ENCODE assay signal across 9 cellular contexts in genomic region chr3:177427096-177427495, GRCh38.
DNase-seq lines count a peak whose midpoint lies in the region; ATAC-seq, FAIRE-seq and TF ChIP-seq lines count a peak whose summit lies in the region.
"Had no signal": no experiment of that assay in that cellular context is flagged by ENCODE, and none has a peak within 500 bp of the region (broad histone marks: within the 10 kb centered on the region; RNA-seq: fewer than 3 reads in every experiment).

No MANE protein-coding gene starts in this region.

- no peak for TF ChIP-seq EP300 in K562 (IDR thresholded peaks at IDR 0.05; ENCODE audit: low read length)

- H3K9ac ChIP-seq in K562 (ENCODE audit: insufficient read depth in 1 of 2, low read depth in 2 of 2, low read length in 2 of 2) = peak overlapping the region in 1 of 2 experiments; percentile 2; a peak in 1 of 4 replicates

- H4K20me1 ChIP-seq in K562 (replicated peaks; ENCODE audit: control insufficient read depth, insufficient read depth, low read length) = no peaks in the 10 kb centered on the region

- no peaks in the 10 kb centered on the region for H3K9me3 Mint-ChIP-seq in WTC11

- H3K36me3 Mint-ChIP-seq in WTC11 = no peaks in the 10 kb centered on the region

- H3K27ac ChIP-seq in K562 (ENCODE audit: extremely low read depth, low read depth, low read length) = 0 out of 3 replicates have a peak overlapping the region, but pooled peaks have one; percentile 7
- no peak overlapping the region for H3K27ac ChIP-seq in substantia nigra (ENCODE audit: low read depth, low read length, poor library complexity, severe bottlenecking)
- H3K27ac ChIP-seq: cardiac muscle cell had no signal

- H3K27ac Mint-ChIP-seq in WTC11 = no peak overlapping the region

- no peaks in the 10 kb centered on the region for H3K36me3 ChIP-seq in K562 (ENCODE audit: control insufficient read depth, insufficient read depth, low read length)
- H3K36me3 ChIP-seq: cardiac muscle cell had no signal

- no TSS peak for BruUV-seq in K562 (replicated peaks; lab: Mats Ljungman, UMichigan)

- peak; percentile 100 for ATAC-seq in GM18499 (IDR thresholded peaks at IDR 0.05; ENCODE audit: insufficient read depth, unreplicated experiment)
- ATAC-seq in HG02610 (IDR thresholded peaks at IDR 0.05; ENCODE audit: unreplicated experiment) = peak; percentile 99
- peak; percentile 43 for ATAC-seq in K562
- ATAC-seq in WTC11 = no peak

- no peak for FAIRE-seq in K562 (lab: Jason Lieb, UNC)

- in situ Hi-C loops in K562 (cut with MboI) = no loop called here

- no peak for TF ChIP-seq RAD21 in K562 (CRISPR knock-in tag; conservative IDR thresholded peaks at IDR 0.05 in 1 of 2, IDR thresholded peaks at IDR 0.05 in 1 of 2)

- peak overlapping the region; percentile 56 for H2AFZ ChIP-seq in K562 (ENCODE audit: low read depth, low read length)

- H3K4me2 ChIP-seq in K562 (ENCODE audit: insufficient read depth, low read length) = no peak overlapping the region; the same call in 1 of the 2 replicates

- WGBS in K562 (ENCODE audit: insufficient coverage, low coverage, missing lambda C conversion rate) = 31% methylated on average over 7 of the region's 7 CpGs

- TF ChIP-seq POLR2A in K562 (conservative IDR thresholded peaks at IDR 0.05) = no peak

- DNase-seq in NOMO-1 (lab: John Stamatoyannopoulos, UW; ENCODE audit: unreplicated experiment in 2 of 2) (peak; percentile 48 to 83), K562 (ENCODE audit: extremely low read depth in 1 of 4, low spot score in 3 of 4) (peak in 1 of 4 experiments; percentile 21), substantia nigra (lab: John Stamatoyannopoulos, UW) (no peak), WTC11 (ENCODE audit: low spot score) (no peak), A172 (ENCODE audit: low spot score) (no peak), mesenteric fat pad (ENCODE audit: low spot score) (no peak)

- no peak for TF ChIP-seq CTCF in K562 (IDR thresholded peaks at IDR 0.05 in 2 of 3, conservative IDR thresholded peaks at IDR 0.05 in 1 of 3; ENCODE audit: insufficient read depth in 2 of 3, low read depth in 1 of 3, low read length in 3 of 3)
- TF ChIP-seq CTCF in WTC11 (IDR thresholded peaks at IDR 0.05) = no peak

- no peaks in the 10 kb centered on the region for H3K27me3 Mint-ChIP-seq in WTC11 (ENCODE audit: low read depth)

- H3K79me2 ChIP-seq in K562 (ENCODE audit: control insufficient read depth, insufficient read depth, low read length) = no peaks in the 10 kb centered on the region

- no peaks in the 10 kb centered on the region for H3K27me3 ChIP-seq in K562 (ENCODE audit: control insufficient read depth in 2 of 2, insufficient read depth in 2 of 2, low read length in 2 of 2)
- H3K27me3 ChIP-seq: cardiac muscle cell had no signal

- H3K4me1 ChIP-seq in K562 (replicated peaks in 1 of 2; ENCODE audit: control insufficient read depth in 2 of 2, insufficient read depth in 2 of 2, low read length in 2 of 2) = peaks cover 0 to 23% of the 10 kb centered on the region in 2 experiments; a peak in 3 of 5 replicates

- H3K9me1 ChIP-seq in K562 (ENCODE audit: control insufficient read depth, insufficient read depth, low read length) = no peaks in the 10 kb centered on the region

- no peaks in the 10 kb centered on the region for H3K9me3 ChIP-seq in K562 (replicated peaks; ENCODE audit: control insufficient read depth, insufficient read depth, low read depth, low read length)

- POLR2A ChIA-PET in K562 (lab: Yijun Ruan, JAX) (interaction anchor here (1.0 kb wide), 1 partner anchor 21 kb away, joined by 3 read pairs; no protein-coding TSS in a partner anchor), WTC11 (lab: Charles Lee) (no interaction called here)

- CTCF ChIA-PET in K562 (lab: Yijun Ruan, JAX; ENCODE audit: low intra/inter-chr PET ratio) (no interaction called here), WTC11 (lab: Charles Lee) (interaction anchor here (0.6 kb wide), 1 partner anchor 49 kb away, joined by 3 read pairs; no protein-coding TSS in a partner anchor)

- H3K4me3 Mint-ChIP-seq in WTC11 = no peak overlapping the region

- no peak overlapping the region for H3K4me3 ChIP-seq in K562
- H3K4me3 ChIP-seq: cardiac muscle cell had no signal

- intact Hi-C loops in K562 (cut with micrococcal nuclease) = no loop called here

- H3K4me1 Mint-ChIP-seq in WTC11 = peaks cover 57% of the 10 kb centered on the region

TF ChIP-seq in K562, 482 proteins besides CTCF, POLR2A, EP300 and RAD21:
- TF ChIP-seq MCM3 (IDR thresholded peaks at IDR 0.05) (no peak), PKNOX1 (IDR thresholded peaks at IDR 0.05) (0 out of 2 replicates have a peak, but pooled peaks have one; percentile 22), HMBOX1 (IDR thresholded peaks at IDR 0.05) (0 out of 2 replicates have a peak, but pooled peaks have one; percentile 31), SPI1 (IDR thresholded peaks at IDR 0.05; ENCODE audit: borderline replicate concordance, low read depth, low read length) (peak; percentile 23; the same call in 1 of the 2 replicates)

TF ChIP-seq in WTC11, 78 proteins besides CTCF, POLR2A, EP300 and RAD21:
- TF ChIP-seq NR3C1 (CRISPR knock-in tag; conservative IDR thresholded peaks at IDR 0.05; ENCODE audit: low read depth) (no peak), OVOL2 (CRISPR knock-in tag; IDR thresholded peaks at IDR 0.05; ENCODE audit: borderline replicate concordance) (no peak), NFATC4 (CRISPR knock-in tag; IDR thresholded peaks at IDR 0.05) (no peak), ARID4B (CRISPR knock-in tag; IDR thresholded peaks at IDR 0.05; ENCODE audit: borderline replicate concordance) (no peak)

Comparison
In these comparisons a context has a peak if more than half of its experiments do, and no peak if none do; other contexts are left out.
1. DNase-seq: peak in NOMO-1 (2 of 2); none in substantia nigra (0 of 49), WTC11 (single experiment), A172 (single experiment) and mesenteric fat pad (single experiment).